ENCODE assay signal across 8 cellular contexts in the genomic region with DNA sequence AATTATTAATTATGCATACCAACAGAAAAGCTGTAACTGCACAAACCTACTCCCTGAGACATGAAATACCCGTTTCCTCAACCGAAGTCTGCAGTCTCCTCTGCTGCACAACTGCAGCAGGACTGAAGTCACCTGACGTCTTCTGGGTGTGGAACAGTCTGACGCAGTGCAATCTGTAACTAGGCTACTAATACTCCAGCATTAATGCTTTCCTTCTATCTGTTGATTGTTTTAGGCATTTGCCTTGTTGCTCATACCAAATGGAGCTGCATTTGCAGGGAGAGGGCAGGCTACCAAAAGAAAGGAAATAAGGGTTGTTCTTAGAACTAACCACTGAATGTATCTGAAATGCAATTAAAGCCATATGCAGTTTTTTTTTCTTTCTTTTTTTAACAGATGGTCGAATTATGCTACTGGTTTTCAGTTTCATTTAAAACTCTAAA. TPM values are rescaled to one million over a fixed set of nuclear protein-coding genes. Genes with fewer than 3 reads are reported as not detected.
A peak's percentile ranks its signal among the peaks of the same experiment; 100 is the strongest.
DNase-seq lines count a peak whose midpoint lies in the region; ATAC-seq lines count a peak whose summit lies in the region.

No MANE protein-coding gene starts in this region.

- H3K4me1 Mint-ChIP-seq in T-cell = peaks cover 78 to 86% (median 81%) of the 10 kb centered on the region in 3 donors

- peak overlapping the region; percentile 85 to 95 for H3K27ac Mint-ChIP-seq in T-cell

- POLR2A ChIA-PET in T-cell (lab: Charles Lee) = interaction anchor here (0.6 to 1.6 kb wide), 6 partner anchors 15 to 48 kb away, joined by 3 to 5 read pairs (median 4); a partner anchor contains a TSS

- CTCF ChIA-PET in T-cell (lab: Charles Lee) = interaction anchor here in 1 of 2 donors (0.8 to 2.1 kb wide), 7 partner anchors 9 to 345 kb away, joined by 3 to 9 read pairs (median 5); no protein-coding TSS in a partner anchor

- no peaks in the 10 kb centered on the region for H3K27me3 Mint-ChIP-seq in T-cell

- no peaks in the 10 kb centered on the region for H3K9me3 Mint-ChIP-seq in T-cell

- in situ Hi-C loops in Caki2 (cut with HindIII; ENCODE audit: low pct_unique_long_range_greater_than_20kb, low sequenced_read_pairs) = loop anchor here (10.0 kb wide), 1 partner anchor 165 kb away; no protein-coding TSS in a partner anchor
- in situ Hi-C loops in T47D (cut with HindIII; ENCODE audit: low pct_unique_long_range_greater_than_20kb, low sequenced_read_pairs) = no loop called here

- H3K4me3 Mint-ChIP-seq in T-cell = peak overlapping the region; percentile 85 to 90 (median 85)

- H3K36me3 Mint-ChIP-seq in T-cell = peaks cover 2% of the 10 kb centered on the region

- peak; percentile 68 for DNase-seq in Caki2 (ENCODE audit: low read depth)
- DNase-seq in T-cell = peak in 33 of 34 experiments; percentile 18 to 68 (median 45)
- peak; percentile 9 to 70 for DNase-seq in T47D (ENCODE audit: low read depth in 1 of 2, low spot score in 1 of 2)
- peak; percentile 64 for DNase-seq in left kidney (ENCODE audit: low read depth, low spot score)
- peak; percentile 37 for DNase-seq in stimulated activated CD8-positive, alpha-beta memory T cell treated with anti-CD3 and anti-CD28 coated beads, Interleukin-4, amount 100 ng/mL, for 48 hours
- no peak for DNase-seq in NCI-H1105 (lab: John Stamatoyannopoulos, UW)

- ATAC-seq in GM19455 (IDR thresholded peaks at IDR 0.05; ENCODE audit: unreplicated experiment) = peak; percentile 82
- ATAC-seq in HG03469 (IDR thresholded peaks at IDR 0.05; ENCODE audit: unreplicated experiment) = peak; percentile 95
- ATAC-seq in T-cell (replicated peaks in 1 of 4) = peak; percentile 85 to 96 (median 95)

RNA-seq across cellular contexts. Expression of a gene that starts 40.1 kb away (rescaled TPM):
- total RNA-seq in Caki2 (2014; rRNA removed; shearing (Covaris generic); ENCODE audit: low replicate concordance) = 184 and 231 TPM in 2 replicates
- 10 to 100 TPM; 66.3 to 77.1 (median 75.4) TPM for total RNA-seq in T-cell
